Comparison of ENCODE assay signal across 1 cellular context in the genomic region with DNA sequence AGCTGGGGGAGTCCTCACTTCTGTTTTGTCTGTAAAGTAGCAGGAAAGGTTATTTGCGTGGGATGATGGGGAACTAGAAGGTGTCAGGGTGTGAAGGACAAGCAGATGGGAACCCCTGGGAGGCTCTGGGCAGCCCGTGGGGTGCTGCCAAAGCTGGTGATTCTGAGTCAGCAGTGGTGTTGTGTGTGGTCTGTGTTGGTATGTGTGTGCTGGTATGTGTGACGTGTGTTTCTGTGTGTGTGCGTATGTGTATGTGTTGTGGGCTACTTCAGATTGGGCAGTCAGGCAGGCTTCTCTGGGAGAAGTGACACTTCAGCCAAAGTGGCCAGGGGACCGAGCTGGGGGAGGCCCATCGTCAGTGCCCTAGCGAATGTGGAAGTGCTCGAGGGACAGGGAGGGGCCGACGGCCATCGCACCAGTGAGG.
TF ChIP-seq lines count a peak whose summit lies in the region.

No MANE protein-coding gene starts in this region.

TF ChIP-seq in GM23338, 12 proteins besides CTCF, POLR2A, EP300 and RAD21 (continued from another document):
- TF ChIP-seq, protein P1, sequence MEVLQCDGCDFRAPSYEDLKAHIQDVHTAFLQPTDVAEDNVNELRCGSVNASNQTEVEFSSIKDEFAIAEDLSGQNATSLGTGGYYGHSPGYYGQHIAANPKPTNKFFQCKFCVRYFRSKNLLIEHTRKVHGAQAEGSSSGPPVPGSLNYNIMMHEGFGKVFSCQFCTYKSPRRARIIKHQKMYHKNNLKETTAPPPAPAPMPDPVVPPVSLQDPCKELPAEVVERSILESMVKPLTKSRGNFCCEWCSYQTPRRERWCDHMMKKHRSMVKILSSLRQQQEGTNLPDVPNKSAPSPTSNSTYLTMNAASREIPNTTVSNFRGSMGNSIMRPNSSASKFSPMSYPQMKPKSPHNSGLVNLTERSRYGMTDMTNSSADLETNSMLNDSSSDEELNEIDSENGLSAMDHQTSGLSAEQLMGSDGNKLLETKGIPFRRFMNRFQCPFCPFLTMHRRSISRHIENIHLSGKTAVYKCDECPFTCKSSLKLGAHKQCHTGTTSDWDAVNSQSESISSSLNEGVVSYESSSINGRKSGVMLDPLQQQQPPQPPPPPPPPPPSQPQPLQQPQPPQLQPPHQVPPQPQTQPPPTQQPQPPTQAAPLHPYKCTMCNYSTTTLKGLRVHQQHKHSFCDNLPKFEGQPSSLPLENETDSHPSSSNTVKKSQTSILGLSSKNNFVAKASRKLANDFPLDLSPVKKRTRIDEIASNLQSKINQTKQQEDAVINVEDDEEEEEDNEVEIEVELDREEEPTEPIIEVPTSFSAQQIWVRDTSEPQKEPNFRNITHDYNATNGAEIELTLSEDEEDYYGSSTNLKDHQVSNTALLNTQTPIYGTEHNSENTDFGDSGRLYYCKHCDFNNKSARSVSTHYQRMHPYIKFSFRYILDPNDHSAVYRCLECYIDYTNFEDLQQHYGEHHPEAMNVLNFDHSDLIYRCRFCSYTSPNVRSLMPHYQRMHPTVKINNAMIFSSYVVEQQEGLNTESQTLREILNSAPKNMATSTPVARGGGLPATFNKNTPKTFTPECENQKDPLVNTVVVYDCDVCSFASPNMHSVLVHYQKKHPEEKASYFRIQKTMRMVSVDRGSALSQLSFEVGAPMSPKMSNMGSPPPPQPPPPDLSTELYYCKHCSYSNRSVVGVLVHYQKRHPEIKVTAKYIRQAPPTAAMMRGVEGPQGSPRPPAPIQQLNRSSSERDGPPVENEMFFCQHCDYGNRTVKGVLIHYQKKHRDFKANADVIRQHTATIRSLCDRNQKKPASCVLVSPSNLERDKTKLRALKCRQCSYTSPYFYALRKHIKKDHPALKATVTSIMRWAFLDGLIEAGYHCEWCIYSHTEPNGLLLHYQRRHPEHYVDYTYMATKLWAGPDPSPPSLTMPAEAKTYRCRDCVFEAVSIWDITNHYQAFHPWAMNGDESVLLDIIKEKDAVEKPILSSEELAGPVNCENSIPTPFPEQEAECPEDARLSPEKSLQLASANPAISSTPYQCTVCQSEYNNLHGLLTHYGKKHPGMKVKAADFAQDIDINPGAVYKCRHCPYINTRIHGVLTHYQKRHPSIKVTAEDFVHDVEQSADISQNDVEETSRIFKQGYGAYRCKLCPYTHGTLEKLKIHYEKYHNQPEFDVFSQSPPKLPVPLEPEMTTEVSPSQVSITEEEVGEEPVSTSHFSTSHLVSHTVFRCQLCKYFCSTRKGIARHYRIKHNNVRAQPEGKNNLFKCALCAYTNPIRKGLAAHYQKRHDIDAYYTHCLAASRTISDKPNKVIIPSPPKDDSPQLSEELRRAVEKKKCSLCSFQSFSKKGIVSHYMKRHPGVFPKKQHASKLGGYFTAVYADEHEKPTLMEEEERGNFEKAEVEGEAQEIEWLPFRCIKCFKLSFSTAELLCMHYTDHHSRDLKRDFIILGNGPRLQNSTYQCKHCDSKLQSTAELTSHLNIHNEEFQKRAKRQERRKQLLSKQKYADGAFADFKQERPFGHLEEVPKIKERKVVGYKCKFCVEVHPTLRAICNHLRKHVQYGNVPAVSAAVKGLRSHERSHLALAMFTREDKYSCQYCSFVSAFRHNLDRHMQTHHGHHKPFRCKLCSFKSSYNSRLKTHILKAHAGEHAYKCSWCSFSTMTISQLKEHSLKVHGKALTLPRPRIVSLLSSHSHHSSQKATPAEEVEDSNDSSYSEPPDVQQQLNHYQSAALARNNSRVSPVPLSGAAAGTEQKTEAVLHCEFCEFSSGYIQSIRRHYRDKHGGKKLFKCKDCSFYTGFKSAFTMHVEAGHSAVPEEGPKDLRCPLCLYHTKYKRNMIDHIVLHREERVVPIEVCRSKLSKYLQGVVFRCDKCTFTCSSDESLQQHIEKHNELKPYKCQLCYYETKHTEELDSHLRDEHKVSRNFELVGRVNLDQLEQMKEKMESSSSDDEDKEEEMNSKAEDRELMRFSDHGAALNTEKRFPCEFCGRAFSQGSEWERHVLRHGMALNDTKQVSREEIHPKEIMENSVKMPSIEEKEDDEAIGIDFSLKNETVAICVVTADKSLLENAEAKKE (CRISPR knock-in tag; IDR thresholded peaks at IDR 0.05): no peak
- TF ChIP-seq EZH2phosphoT487 (IDR thresholded peaks at IDR 0.05; ENCODE audit: unreplicated experiment) (no peak), ZNF114 (CRISPR knock-in tag; IDR thresholded peaks at IDR 0.05) (no peak), CREB1 (CRISPR knock-in tag; IDR thresholded peaks at IDR 0.05; ENCODE audit: low read depth) (no peak), STAT1 (IDR thresholded peaks at IDR 0.05; ENCODE audit: unreplicated experiment) (no peak)
